Comparison of ENCODE assay signal across 21 cellular contexts in the genomic region with DNA sequence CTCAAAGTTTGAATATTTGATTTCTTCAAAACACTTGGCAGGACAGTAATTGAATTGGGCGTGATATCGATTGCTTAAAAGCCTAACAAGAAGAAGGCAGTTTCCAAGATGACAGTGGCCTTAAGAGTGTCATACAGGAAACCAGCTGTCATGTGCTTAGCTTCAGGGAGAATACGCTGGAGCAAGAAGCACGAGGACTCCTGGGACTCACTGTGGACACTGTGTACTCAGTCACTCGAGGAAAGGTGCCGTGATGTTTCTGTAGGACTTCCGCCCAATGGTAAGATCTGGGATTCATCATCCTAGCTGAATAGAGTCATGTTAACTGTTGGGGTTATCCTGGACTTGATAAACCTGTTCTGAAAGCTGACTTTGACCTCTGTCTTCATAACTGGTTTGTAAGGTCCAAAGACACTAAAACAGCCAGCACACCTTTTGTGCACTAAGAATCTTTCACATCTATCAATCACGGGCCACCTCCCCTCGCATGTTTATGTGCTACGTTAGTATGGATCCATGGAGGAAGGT.
A peak's percentile ranks its signal among the peaks of the same experiment; 100 is the strongest.
DNase-seq lines count a peak whose midpoint lies in the region; ATAC-seq and TF ChIP-seq lines count a peak whose summit lies in the region.
"Had no signal": no experiment of that assay in that cellular context is flagged by ENCODE, and none has a peak within 500 bp of the region (broad histone marks: within the 10 kb centered on the region; RNA-seq: fewer than 3 reads in every experiment).

No MANE protein-coding gene starts in this region.

- POLR2A ChIA-PET in WTC11 (lab: Charles Lee), result no interaction called here

- no peak for TF ChIP-seq POLR2A in gastrocnemius medialis (IDR thresholded peaks at IDR 0.05)

- no peaks in the 10 kb centered on the region for H3K27me3 Mint-ChIP-seq in WTC11 (ENCODE audit: low read depth)

- no peaks in the 10 kb centered on the region for H4K20me1 ChIP-seq in DND-41 (ENCODE audit: insufficient read depth, low read length)

- H3K36me3 Mint-ChIP-seq in WTC11, result peaks cover 10% of the 10 kb centered on the region

- H3K4me1 ChIP-seq in DND-41 (ENCODE audit: insufficient read depth, low read length), result no peaks in the 10 kb centered on the region
- peaks cover 0 to 7% of the 10 kb centered on the region in 2 donors for H3K4me1 ChIP-seq in gastrocnemius medialis
- H3K4me1 ChIP-seq: SJCRH30 had no signal

- DNase-seq in DND-41, result no peak
- no peak for DNase-seq in WTC11 (ENCODE audit: low spot score)
- peak in 1 of 2 donors; percentile 23 for DNase-seq in gastrocnemius medialis
- no peak for DNase-seq in EL
- DNase-seq in ACHN, result no peak
- no peak for DNase-seq in DMS 273 treated with DMSO at 0.1 percent for 48 hours (lab: John Stamatoyannopoulos, UW)
- DNase-seq: DMS79, GOT3, HCEC 1CT, NCI-H1105, NCI-H146, NCI-H2029 treated with DMSO at 0.1 percent for 48 hours, NCI-H226, NCI-H510A treated with DMSO at 0.1 percent for 48 hours, NCI-H748 treated with DMSO at 0.1 percent for 48 hours, SJCRH30 had no signal

- no peaks in the 10 kb centered on the region for H3K27me3 ChIP-seq in DND-41 (ENCODE audit: insufficient read depth, low read length, poor library complexity)
- no peaks in the 10 kb centered on the region for H3K27me3 ChIP-seq in gastrocnemius medialis
- H3K27me3 ChIP-seq: SJCRH30 had no signal

- H3K4me1 Mint-ChIP-seq in WTC11, result peaks cover 28% of the 10 kb centered on the region
- H3K4me1 Mint-ChIP-seq: B cell had no signal

- H3K4me2 ChIP-seq in DND-41 (ENCODE audit: insufficient read depth, low read length), result no peak overlapping the region
- H3K4me2 ChIP-seq: KMS-11 had no signal

- H3K9me3 ChIP-seq in DND-41 (ENCODE audit: insufficient read depth, low read length, severe bottlenecking), result no peaks in the 10 kb centered on the region
- H3K9me3 ChIP-seq in gastrocnemius medialis, result no peaks in the 10 kb centered on the region
- H3K9me3 ChIP-seq: SJCRH30 had no signal

- H3K27ac ChIP-seq in DND-41 (ENCODE audit: low read length) (no peak overlapping the region), gastrocnemius medialis (no peak overlapping the region)
- H3K27ac ChIP-seq: HL-60, KMS-11, SJCRH30 had no signal

- no peak for TF ChIP-seq CTCF in DND-41 (IDR thresholded peaks at IDR 0.05; ENCODE audit: borderline replicate concordance, extremely low read depth, low read length, poor library complexity, severe bottlenecking)
- TF ChIP-seq CTCF in WTC11 (IDR thresholded peaks at IDR 0.05), result no peak
- TF ChIP-seq CTCF in gastrocnemius medialis (IDR thresholded peaks at IDR 0.05 in 4 of 5, conservative IDR thresholded peaks at IDR 0.05 in 1 of 5), result no peak

- peaks cover 11% of the 10 kb centered on the region for H3K9me3 Mint-ChIP-seq in WTC11

- in situ Hi-C loops in gastrocnemius medialis (cut with MboI; ENCODE audit: low sequenced_read_pairs in 4 of 4), result no loop called here
- in situ Hi-C loops in ACHN (cut with HindIII; ENCODE audit: low pct_ligation_motif_present, low pct_unique_long_range_greater_than_20kb, low sequenced_read_pairs), result no loop called here

- CTCF ChIA-PET in WTC11 (lab: Charles Lee), result no interaction called here

- 0 out of 2 replicates have a peak overlapping the region, but pooled peaks have one; percentile 71 for H3K27ac Mint-ChIP-seq in WTC11
- H3K27ac Mint-ChIP-seq: B cell had no signal

- H3K4me3 ChIP-seq in DND-41 (ENCODE audit: low read depth in 1 of 2, low read length in 2 of 2) (no peak overlapping the region), gastrocnemius medialis (no peak overlapping the region)
- H3K4me3 ChIP-seq: SJCRH30 had no signal

- H3K36me3 ChIP-seq in DND-41 (ENCODE audit: insufficient read depth, low read length), result no peaks in the 10 kb centered on the region
- no peaks in the 10 kb centered on the region for H3K36me3 ChIP-seq in gastrocnemius medialis

- intact Hi-C loops in gastrocnemius medialis (cut with DNase I; ENCODE audit: low total_unique reads), result no loop called here

- H3K79me2 ChIP-seq in DND-41 (ENCODE audit: insufficient read depth, low read length), result no peaks in the 10 kb centered on the region

- ATAC-seq in DND-41 (ENCODE audit: insufficient read depth, low read depth) (0 out of 3 replicates have a peak, but pooled peaks have one; percentile 24), WTC11 (no peak), esophagus mucosa (peak; percentile 48), gastrocnemius medialis (peak; percentile 41 to 70)
- ATAC-seq: Panc1 had no signal

- H2AFZ ChIP-seq in DND-41 (ENCODE audit: low read depth, low read length), result no peak overlapping the region

- H3K4me3 Mint-ChIP-seq in WTC11, result no peak overlapping the region
- H3K4me3 Mint-ChIP-seq: B cell had no signal

- no peak overlapping the region for H3K9ac ChIP-seq in DND-41 (ENCODE audit: low read depth, low read length)
- H3K9ac ChIP-seq: KMS-11 had no signal

TF ChIP-seq in WTC11, 78 proteins besides CTCF, POLR2A, EP300 and RAD21:
- no peak for TF ChIP-seq ZNF423 (CRISPR knock-in tag; IDR thresholded peaks at IDR 0.05)
- TF ChIP-seq IRF2 (CRISPR knock-in tag; IDR thresholded peaks at IDR 0.05; ENCODE audit: borderline replicate concordance, low read depth), result no peak
- TF ChIP-seq GTF2I (CRISPR knock-in tag; conservative IDR thresholded peaks at IDR 0.05), result no peak
- TF ChIP-seq RELA (CRISPR knock-in tag; IDR thresholded peaks at IDR 0.05; ENCODE audit: borderline replicate concordance), result no peak
- TF ChIP-seq GRHL2 (CRISPR knock-in tag; IDR thresholded peaks at IDR 0.05; ENCODE audit: insufficient replicate concordance, severe bottlenecking), result no peak
- no peak for TF ChIP-seq ATF6 (CRISPR knock-in tag; IDR thresholded peaks at IDR 0.05)
- TF ChIP-seq, protein P1, sequence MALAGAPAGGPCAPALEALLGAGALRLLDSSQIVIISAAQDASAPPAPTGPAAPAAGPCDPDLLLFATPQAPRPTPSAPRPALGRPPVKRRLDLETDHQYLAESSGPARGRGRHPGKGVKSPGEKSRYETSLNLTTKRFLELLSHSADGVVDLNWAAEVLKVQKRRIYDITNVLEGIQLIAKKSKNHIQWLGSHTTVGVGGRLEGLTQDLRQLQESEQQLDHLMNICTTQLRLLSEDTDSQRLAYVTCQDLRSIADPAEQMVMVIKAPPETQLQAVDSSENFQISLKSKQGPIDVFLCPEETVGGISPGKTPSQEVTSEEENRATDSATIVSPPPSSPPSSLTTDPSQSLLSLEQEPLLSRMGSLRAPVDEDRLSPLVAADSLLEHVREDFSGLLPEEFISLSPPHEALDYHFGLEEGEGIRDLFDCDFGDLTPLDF (CRISPR knock-in tag; IDR thresholded peaks at IDR 0.05), result no peak
- TF ChIP-seq ZNF425 (CRISPR knock-in tag; conservative IDR thresholded peaks at IDR 0.05), result no peak
TF ChIP-seq in WTC11: peak in this region for 0.
